In genomic region chr4:94758141-94758699, GRCh38 we compare ENCODE assay signal across 8 cellular contexts. TPM values are rescaled to one million over a fixed set of nuclear protein-coding genes. Genes with fewer than 3 reads are reported as not detected.
DNase-seq lines count a peak whose midpoint lies in the region; ATAC-seq, FAIRE-seq and TF ChIP-seq lines count a peak whose summit lies in the region.

No MANE protein-coding gene starts in this region.

- peaks cover 4% of the 10 kb centered on the region for H3K79me2 ChIP-seq in astrocyte (ENCODE audit: insufficient read depth, low read length)

- no peak for FAIRE-seq in astrocyte (lab: Jason Lieb, UNC)

- peak overlapping the region; percentile 65 for H2AFZ ChIP-seq in astrocyte (ENCODE audit: low read depth, low read length)

- peak overlapping the region; percentile 81 for H3K27ac Mint-ChIP-seq in astrocyte (ENCODE audit: unreplicated experiment)

- H3K4me3 ChIP-seq in BE2C (ENCODE audit: low read depth, low read length) (peak overlapping the region; percentile 82), astrocyte (ENCODE audit: insufficient read depth, low read depth, low read length) (peak overlapping the region; percentile 74), iPS-18c (ENCODE audit: insufficient read depth, low read depth, low read length) (peak overlapping the region; percentile 63), skeletal muscle tissue (ENCODE audit: low read length in 3 of 3) (peak overlapping the region; percentile 15 to 67 (median 64))

- peak; percentile 46 for ATAC-seq in HG03432 (IDR thresholded peaks at IDR 0.05; ENCODE audit: unreplicated experiment)
- no peak for ATAC-seq in GM19324 (IDR thresholded peaks at IDR 0.05; ENCODE audit: low FRiP score, unreplicated experiment)

- H3K9me3 ChIP-seq in BE2C (no peaks in the 10 kb centered on the region), astrocyte (ENCODE audit: insufficient read depth, low read depth, low read length) (no peaks in the 10 kb centered on the region), iPS-18c (ENCODE audit: control insufficient read depth, insufficient read depth, low read length) (no peaks in the 10 kb centered on the region), skeletal muscle tissue (ENCODE audit: control insufficient read depth in 3 of 3, low read length in 3 of 3) (no peaks in the 10 kb centered on the region)

- H3K4me1 ChIP-seq in BE2C (peaks cover 19% of the 10 kb centered on the region), astrocyte (ENCODE audit: insufficient read depth, low read length) (peaks cover 4% of the 10 kb centered on the region), skeletal muscle tissue (ENCODE audit: control insufficient read depth in 3 of 3, insufficient read depth in 3 of 3, low read length in 3 of 3) (peaks cover 2 to 9% (median 9%) of the 10 kb centered on the region in 3 donors)

- H4K20me1 ChIP-seq in astrocyte (ENCODE audit: insufficient read depth, low read length), result no peaks in the 10 kb centered on the region

- peaks cover 5% of the 10 kb centered on the region for H3K27me3 Mint-ChIP-seq in astrocyte (ENCODE audit: low read depth, unreplicated experiment)

- no peak for TF ChIP-seq CTCF in BE2C (IDR thresholded peaks at IDR 0.05; ENCODE audit: low read depth, low read length)
- no peak for TF ChIP-seq CTCF in astrocyte (IDR thresholded peaks at IDR 0.05; ENCODE audit: insufficient read depth, low read depth, low read length)

- no peaks in the 10 kb centered on the region for H3K36me3 Mint-ChIP-seq in astrocyte (ENCODE audit: low read depth, unreplicated experiment)

- peak overlapping the region; percentile 96 for H3K4me2 ChIP-seq in astrocyte (ENCODE audit: low read length)

- H3K4me1 Mint-ChIP-seq in astrocyte (ENCODE audit: low read depth, unreplicated experiment), result peaks cover 2% of the 10 kb centered on the region

- no peaks in the 10 kb centered on the region for H3K36me3 ChIP-seq in BE2C
- H3K36me3 ChIP-seq in astrocyte (ENCODE audit: insufficient read depth, low read length), result no peaks in the 10 kb centered on the region
- H3K36me3 ChIP-seq in skeletal muscle tissue (ENCODE audit: control insufficient read depth in 3 of 3, insufficient read depth in 3 of 3, low read length in 3 of 3), result no peaks in the 10 kb centered on the region

- peak overlapping the region; percentile 80 for H3K9ac ChIP-seq in astrocyte (ENCODE audit: low read length)
- H3K9ac ChIP-seq in skeletal muscle tissue (ENCODE audit: low read depth in 1 of 3, low read length in 3 of 3), result peak overlapping the region; percentile 10 to 50 (median 41)

- H3K27me3 ChIP-seq in BE2C (no peaks in the 10 kb centered on the region), astrocyte (ENCODE audit: insufficient read depth, low read length) (no peaks in the 10 kb centered on the region), skeletal muscle tissue (ENCODE audit: control insufficient read depth in 3 of 3, insufficient read depth in 3 of 3, low read length in 3 of 3) (peaks cover 10 to 16% (median 14%) of the 10 kb centered on the region in 3 donors)

- H3K4me3 Mint-ChIP-seq in astrocyte (ENCODE audit: unreplicated experiment), result peak overlapping the region; percentile 93

- peak; percentile 86 for DNase-seq in BE2C
- DNase-seq in astrocyte (ENCODE audit: low read depth), result peak; percentile 12
- DNase-seq in stimulated activated naive CD4-positive, alpha-beta T cell (lab: John Stamatoyannopoulos, UW), result no peak
- DNase-seq in DMS153 treated with DMSO at 0.1 percent for 48 hours (lab: John Stamatoyannopoulos, UW; ENCODE audit: unreplicated experiment), result no peak

- H3K27ac ChIP-seq in astrocyte (ENCODE audit: low read depth, low read length) (no peak overlapping the region), skeletal muscle tissue (ENCODE audit: low read depth, low read length) (no peak overlapping the region)

- H3K9me3 Mint-ChIP-seq in astrocyte (ENCODE audit: unreplicated experiment), result no peaks in the 10 kb centered on the region

RNA-seq across cellular contexts. Expression of gene BMPR1B, which starts 0.5 kb away (rescaled TPM):
- 9.7 TPM for polyA plus RNA-seq in BE2C (2012; ENCODE audit: insufficient read depth, insufficient read length, low read depth)
- 12.1 and 14.1 TPM in 2 replicates for total RNA-seq in astrocyte
- 22.4 TPM for total RNA-seq in skeletal muscle tissue

Comparison
In these comparisons a context has a peak if more than half of its experiments do, and no peak if none do; other contexts are left out.
1. DNase-seq: peak in BE2C (single experiment) and astrocyte (single experiment); none in stimulated activated naive CD4-positive, alpha-beta T cell (0 of 6) and DMS153 treated with DMSO at 0.1 percent for 48 hours (single experiment).
2. Peak in every context shown above with its lines, with median percentiles within 50 percentile points of each other: H3K4me3 ChIP-seq.